In the genomic region with DNA sequence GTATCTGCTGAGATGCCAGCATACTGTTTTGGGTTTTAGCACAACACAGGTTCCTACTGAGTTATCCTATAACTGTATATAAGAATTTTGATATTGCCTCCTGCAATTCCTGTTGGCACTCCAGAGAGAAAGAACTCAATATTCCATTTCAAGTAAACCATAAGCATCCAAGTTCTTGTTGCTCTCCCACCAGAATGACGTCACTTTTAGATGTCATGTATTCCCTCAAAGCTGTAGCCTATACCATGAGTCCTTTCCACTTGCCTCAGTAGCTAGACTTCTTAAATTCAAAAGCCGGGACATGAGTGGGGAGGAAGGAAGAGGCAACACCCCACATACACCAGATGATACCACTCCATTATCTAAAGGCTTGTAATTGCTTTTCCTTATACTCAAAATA, we compare ENCODE assay signal across 10 cellular contexts.
"Had no signal": no experiment of that assay in that cellular context is flagged by ENCODE, and none has a peak within 500 bp of the region (broad histone marks: within the 10 kb centered on the region; RNA-seq: fewer than 3 reads in every experiment).

No MANE protein-coding gene starts in this region.

- H3K4me3 ChIP-seq: GM23338 had no signal

- DNase-seq: H9, HCEC 1CT, HFFc6, Karpas-422, KBM-7 had no signal

- H3K27ac ChIP-seq: KMS-11 had no signal

- FAIRE-seq: H1, H54, HTR-8/SVneo had no signal

- H3K4me2 ChIP-seq: GM23338, KMS-11 had no signal

- ATAC-seq: GM23338 had no signal

- H2AFZ ChIP-seq: GM23338 had no signal

- H3K9ac ChIP-seq: KMS-11 had no signal
